12 cellular contexts compared by ENCODE assay signal in genomic region chr4:147730333-147730732, GRCh38. TPM values are rescaled to one million over a fixed set of nuclear protein-coding genes. Genes with fewer than 3 reads are reported as not detected.
DNase-seq lines count a peak whose midpoint lies in the region; ATAC-seq, FAIRE-seq and TF ChIP-seq lines count a peak whose summit lies in the region.
"Had no signal": no experiment of that assay in that cellular context is flagged by ENCODE, and none has a peak within 500 bp of the region (broad histone marks: within the 10 kb centered on the region; RNA-seq: fewer than 3 reads in every experiment).

No MANE protein-coding gene starts in this region.

- TF ChIP-seq POLR2A in HepG2 (IDR thresholded peaks at IDR 0.05; ENCODE audit: insufficient read depth in 1 of 2, low read depth in 2 of 2, low read length in 2 of 2): no peak
- TF ChIP-seq POLR2A in right lobe of liver (IDR thresholded peaks at IDR 0.05): no peak

- TF ChIP-seq RAD21 in HepG2 (CRISPR knock-in tag; IDR thresholded peaks at IDR 0.05): no peak

- TF ChIP-seq EP300 in HepG2 (IDR thresholded peaks at IDR 0.05; ENCODE audit: low read depth in 2 of 2, low read length in 2 of 2): no peak
- TF ChIP-seq EP300 in HepG2 (CRISPR knock-in tag; IDR thresholded peaks at IDR 0.05; ENCODE audit: borderline replicate concordance): no peak

- intact Hi-C loops in HepG2 (cut with micrococcal nuclease; ENCODE audit: unreplicated experiment): loop anchor here (5.0 kb wide), 1 partner anchor 113 kb away; the partner anchor contains the start of gene TMEM184C
- intact Hi-C loops in right lobe of liver (cut with DNase I): no loop called here

- no peak overlapping the region for H3K4me3 ChIP-seq in HepG2 (replicated peaks in 1 of 3; ENCODE audit: insufficient read depth in 1 of 3, low read depth in 2 of 3, low read length in 3 of 3)
- no peak overlapping the region for H3K4me3 ChIP-seq in right lobe of liver
- H3K4me3 ChIP-seq in iPS-15b (ENCODE audit: low read depth, low read length): peak overlapping the region; percentile 84

- BruUV-seq in HepG2 (replicated peaks; lab: Mats Ljungman, UMichigan): no TSS peak

- H3K36me3 ChIP-seq in HepG2 (replicated peaks in 1 of 2; ENCODE audit: control insufficient read depth in 1 of 2, insufficient read depth in 2 of 2, low read length in 2 of 2) (no peaks in the 10 kb centered on the region), right lobe of liver (no peaks in the 10 kb centered on the region), iPS-15b (ENCODE audit: control insufficient read depth, insufficient read depth, low read length) (no peaks in the 10 kb centered on the region)
- H3K36me3 ChIP-seq: uterus had no signal

- H3K27ac ChIP-seq in HepG2 (ENCODE audit: extremely low read length, insufficient read depth, low read length) (no peak overlapping the region), right lobe of liver (no peak overlapping the region), substantia nigra (ENCODE audit: low read depth, low read length, poor library complexity, severe bottlenecking) (no peak overlapping the region)

- CTCF ChIA-PET in HepG2 (lab: Yijun Ruan, JAX; ENCODE audit: low intra/inter-chr PET ratio, low total read pairs): no interaction called here

- H3K36me3 Mint-ChIP-seq in T-helper 17 cell (ENCODE audit: low read depth): no peaks in the 10 kb centered on the region
- H3K36me3 Mint-ChIP-seq: naive B cell had no signal

- H3K4me1 ChIP-seq in HepG2 (ENCODE audit: insufficient read depth, low read length) (peaks cover 32% of the 10 kb centered on the region), right lobe of liver (peaks cover 0 to 14% (median 0%) of the 10 kb centered on the region in 4 donors), iPS-15b (ENCODE audit: control insufficient read depth, insufficient read depth, low read length) (peaks cover 12% of the 10 kb centered on the region)
- H3K4me1 ChIP-seq: uterus had no signal

- peak overlapping the region; percentile 96 for H3K27ac Mint-ChIP-seq in T-helper 17 cell
- H3K27ac Mint-ChIP-seq: naive B cell had no signal

- no peaks in the 10 kb centered on the region for H3K27me3 Mint-ChIP-seq in T-helper 17 cell
- H3K27me3 Mint-ChIP-seq: central memory CD8-positive, alpha-beta T cell had no signal

- TF ChIP-seq CTCF in HepG2 (CRISPR knock-in tag; IDR thresholded peaks at IDR 0.05) (no peak), right lobe of liver (IDR thresholded peaks at IDR 0.05) (no peak)

- WGBS in HepG2 (ENCODE audit: low lambda C conversion rate): 3% methylated on average over 4 of the region's 4 CpGs
- WGBS in right lobe of liver (ENCODE audit: insufficient coverage, low coverage, low lambda C conversion rate, missing lambda C conversion rate): 62% methylated on average over 4 of the region's 4 CpGs

- H3K4me1 Mint-ChIP-seq in T-helper 17 cell: peaks cover 37% of the 10 kb centered on the region

- in situ Hi-C loops in HepG2 (cut with HindIII; ENCODE audit: extremely low pct_ligation_motif_present, low pct_unique_long_range_greater_than_20kb): no loop called here

- H3K9ac ChIP-seq in HepG2 (ENCODE audit: insufficient read depth, low read depth, low read length) (no peak overlapping the region), iPS-15b (ENCODE audit: low read depth, low read length) (no peak overlapping the region)

- H4K20me1 ChIP-seq in HepG2 (ENCODE audit: insufficient read depth, low read length): no peaks in the 10 kb centered on the region

- POLR2A ChIA-PET in HepG2 (lab: Yijun Ruan, JAX): no interaction called here

- no peaks in the 10 kb centered on the region for H3K9me3 ChIP-seq in HepG2 (ENCODE audit: low read length)
- H3K9me3 ChIP-seq in right lobe of liver: no peaks in the 10 kb centered on the region
- H3K9me3 ChIP-seq in T-helper 17 cell (ENCODE audit: control insufficient read depth, low read length, poor library complexity, severe bottlenecking): no peaks in the 10 kb centered on the region
- H3K9me3 ChIP-seq in iPS-15b (ENCODE audit: control insufficient read depth, insufficient read depth, low read length): no peaks in the 10 kb centered on the region
- H3K9me3 ChIP-seq: uterus had no signal

- FAIRE-seq in HepG2 (lab: Jason Lieb, UNC): no peak

- H3K79me2 ChIP-seq in HepG2 (ENCODE audit: insufficient read depth, low read length): no peaks in the 10 kb centered on the region

- 0 out of 2 replicates have a peak overlapping the region, but pooled peaks have one; percentile 81 for H3K4me2 ChIP-seq in HepG2 (ENCODE audit: low read depth, low read length)

- no peak; the same call in 2 of the 3 replicates for ATAC-seq in HepG2
- ATAC-seq in right lobe of liver: no peak
- no peak for ATAC-seq in T-helper 17 cell
- ATAC-seq in HG03469 (IDR thresholded peaks at IDR 0.05; ENCODE audit: unreplicated experiment): no peak

- no peak overlapping the region for H2AFZ ChIP-seq in HepG2 (ENCODE audit: low read length)

- no peak overlapping the region for H3K4me3 Mint-ChIP-seq in T-helper 17 cell

- peaks cover 2 to 40% of the 10 kb centered on the region in 2 experiments; a peak in 4 of 5 replicates for H3K27me3 ChIP-seq in HepG2 (ENCODE audit: control insufficient read depth in 1 of 2, insufficient read depth in 2 of 2, low read length in 2 of 2)
- H3K27me3 ChIP-seq in right lobe of liver: no peaks in the 10 kb centered on the region
- peaks cover 71% of the 10 kb centered on the region for H3K27me3 ChIP-seq in iPS-15b (ENCODE audit: control insufficient read depth, insufficient read depth, low read length)
- H3K27me3 ChIP-seq: uterus had no signal

- DNase-seq in HepG2 (ENCODE audit: low spot score) (peak; percentile 15), right lobe of liver (no peak), T-helper 17 cell (no peak), AG20443 (ENCODE audit: low spot score) (no peak), NAMALWA (ENCODE audit: low spot score) (no peak), substantia nigra (lab: John Stamatoyannopoulos, UW) (no peak)
- DNase-seq: naive B cell, NCI-H524, uterus had no signal

RNA-seq across cellular contexts. Expression of gene ARHGAP10, which starts 1.6 kb away (rescaled TPM):
- total RNA-seq in HepG2 (2016; rRNA removed; fragmentation: Illumina TruSeq; extraction: Trizol): 1.6 TPM in 2 replicates
- total RNA-seq in HepG2 (2016; cell fraction: cytosol; rRNA removed; fragmentation: Illumina TruSeq; extraction: Trizol; ENCODE audit: low read depth): 2.0 and 2.5 TPM in 2 replicates
- total RNA-seq in HepG2 (2016; cell fraction: insoluble cytoplasmic fraction; rRNA removed; fragmentation: Illumina TruSeq; extraction: Trizol): 1.8 and 1.9 TPM in 2 replicates
- 1.4 TPM in 2 replicates for total RNA-seq in HepG2 (2016; cell fraction: membrane; rRNA removed; fragmentation: Illumina TruSeq; extraction: Trizol)
- 3.0 and 3.3 TPM in 2 replicates for total RNA-seq in HepG2 (2016; cell fraction: nucleus; rRNA removed; fragmentation: Illumina TruSeq; extraction: Trizol)
- 0.39 and 0.45 TPM in 2 replicates for polyA plus RNA-seq in HepG2 (2011; rRNA removed)
- polyA plus RNA-seq in HepG2 (2011; cell fraction: cytosol; rRNA removed): 0.25 and 0.41 TPM in 2 replicates
- polyA plus RNA-seq in HepG2 (2011; cell fraction: nucleus; rRNA removed): 0.45 and 0.52 TPM in 2 replicates
- 0.28 and 0.37 TPM in 2 replicates for polyA plus RNA-seq in HepG2 (2012)
- polyA plus RNA-seq in HepG2 (2016; cell fraction: cytosol; fragmentation: Illumina TruSeq; extraction: Trizol; ENCODE audit: low read depth): 0.10 and 0.16 TPM in 2 replicates
- 1.3 and 1.4 TPM in 2 replicates for polyA plus RNA-seq in HepG2 (2016; cell fraction: insoluble cytoplasmic fraction; fragmentation: Illumina TruSeq; extraction: Trizol; ENCODE audit: low read depth)
- polyA plus RNA-seq in HepG2 (2016; cell fraction: membrane; fragmentation: Illumina TruSeq; extraction: Trizol; ENCODE audit: low read depth): 0.26 and 0.31 TPM in 2 replicates
- polyA plus RNA-seq in HepG2 (2016; cell fraction: nucleus; fragmentation: Illumina TruSeq; extraction: Trizol; ENCODE audit: insufficient read depth, low read depth): 1.0 and 1.2 TPM in 2 replicates
- 0.66 and 10.5 TPM in 2 replicates for polyA minus RNA-seq in HepG2 (2011; rRNA and poly(A)+ RNA removed; ENCODE audit: low replicate concordance)
- 0.53 and 0.59 TPM in 2 replicates for polyA minus RNA-seq in HepG2 (2011; cell fraction: cytosol; rRNA and poly(A)+ RNA removed)
- 1.7 and 3.1 TPM in 2 replicates for polyA minus RNA-seq in HepG2 (2011; cell fraction: nucleus; rRNA and poly(A)+ RNA removed)
- 10 to 100 TPM in 3 of 6 experiments, 1 to 10 TPM in 3; 5.5 to 13.3 (median 10.4) TPM for total RNA-seq in right lobe of liver
- total RNA-seq in T-helper 17 cell: 10 to 100 TPM; 14.6 to 23.3 TPM

RNA-seq across cellular contexts. Expression of gene PRMT9, which starts 46.4 kb away (rescaled TPM):
- 9.7 and 10.4 TPM in 2 replicates for total RNA-seq in HepG2 (2016; rRNA removed; fragmentation: Illumina TruSeq; extraction: Trizol)
- total RNA-seq in HepG2 (2016; cell fraction: cytosol; rRNA removed; fragmentation: Illumina TruSeq; extraction: Trizol; ENCODE audit: low read depth): 3.1 and 3.6 TPM in 2 replicates
- total RNA-seq in HepG2 (2016; cell fraction: insoluble cytoplasmic fraction; rRNA removed; fragmentation: Illumina TruSeq; extraction: Trizol): 9.9 and 11.2 TPM in 2 replicates
- total RNA-seq in HepG2 (2016; cell fraction: membrane; rRNA removed; fragmentation: Illumina TruSeq; extraction: Trizol): 2.8 and 3.2 TPM in 2 replicates
- total RNA-seq in HepG2 (2016; cell fraction: nucleus; rRNA removed; fragmentation: Illumina TruSeq; extraction: Trizol): 12.5 and 12.6 TPM in 2 replicates
- 3.7 and 4.0 TPM in 2 replicates for polyA plus RNA-seq in HepG2 (2011; rRNA removed)
- polyA plus RNA-seq in HepG2 (2011; cell fraction: cytosol; rRNA removed): 1.2 and 2.5 TPM in 2 replicates
- 2.8 and 4.5 TPM in 2 replicates for polyA plus RNA-seq in HepG2 (2011; cell fraction: nucleus; rRNA removed)
- 3.5 and 4.1 TPM in 2 replicates for polyA plus RNA-seq in HepG2 (2012)
- 0.33 and 0.40 TPM in 2 replicates for polyA plus RNA-seq in HepG2 (2016; cell fraction: cytosol; fragmentation: Illumina TruSeq; extraction: Trizol; ENCODE audit: low read depth)
- polyA plus RNA-seq in HepG2 (2016; cell fraction: insoluble cytoplasmic fraction; fragmentation: Illumina TruSeq; extraction: Trizol; ENCODE audit: low read depth): 5.2 and 6.1 TPM in 2 replicates
- 0.41 and 0.50 TPM in 2 replicates for polyA plus RNA-seq in HepG2 (2016; cell fraction: membrane; fragmentation: Illumina TruSeq; extraction: Trizol; ENCODE audit: low read depth)
- polyA plus RNA-seq in HepG2 (2016; cell fraction: nucleus; fragmentation: Illumina TruSeq; extraction: Trizol; ENCODE audit: insufficient read depth, low read depth): 7.4 and 9.8 TPM in 2 replicates
- polyA minus RNA-seq in HepG2 (2011; rRNA and poly(A)+ RNA removed; ENCODE audit: low replicate concordance): 2.7 and 5.3 TPM in 2 replicates
- polyA minus RNA-seq in HepG2 (2011; cell fraction: cytosol; rRNA and poly(A)+ RNA removed): 2.8 and 3.5 TPM in 2 replicates
- polyA minus RNA-seq in HepG2 (2011; cell fraction: nucleus; rRNA and poly(A)+ RNA removed): 10.4 and 14.0 TPM in 2 replicates
- total RNA-seq in right lobe of liver: 1 to 10 TPM; 3.4 to 4.9 (median 4.6) TPM
- 10 to 100 TPM; 13.9 to 21.3 TPM for total RNA-seq in T-helper 17 cell
